In genomic region chr9:93099551-93100264, GRCh38 we compare ENCODE assay signal across 8 cellular contexts. TPM values are rescaled to one million over a fixed set of nuclear protein-coding genes. Genes with fewer than 3 reads are reported as not detected.
A peak's percentile ranks its signal among the peaks of the same experiment; 100 is the strongest.
DNase-seq lines count a peak whose midpoint lies in the region; ATAC-seq lines count a peak whose summit lies in the region.
"Had no signal": no experiment of that assay in that cellular context is flagged by ENCODE, and none has a peak within 500 bp of the region (broad histone marks: within the 10 kb centered on the region; RNA-seq: fewer than 3 reads in every experiment).

No MANE protein-coding gene starts in this region.

- peak overlapping the region; percentile 76 for H3K27ac ChIP-seq in GM23248

- H3K27ac Mint-ChIP-seq in activated CD8-positive, alpha-beta memory T cell treated with anti-CD3 and anti-CD28 coated beads, Interleukin-2, amount 10 ng/mL, durations not matched to agents 7 days and 5 days, result peak overlapping the region; percentile 88

- H3K9me3 Mint-ChIP-seq in activated CD8-positive, alpha-beta memory T cell treated with anti-CD3 and anti-CD28 coated beads, Interleukin-2, amount 10 ng/mL, durations not matched to agents 7 days and 5 days (ENCODE audit: low read depth), result peaks cover 14% of the 10 kb centered on the region

- H3K9ac ChIP-seq in GM23248 (no peak overlapping the region), skeletal muscle satellite cell (ENCODE audit: low read depth, low read length) (no peak overlapping the region)

- no peak for ATAC-seq in activated CD8-positive, alpha-beta memory T cell treated with anti-CD3 and anti-CD28 coated beads, Interleukin-2, amount 10 ng/mL, durations not matched to agents 7 days and 5 days
- no peak for ATAC-seq in GM19452 (IDR thresholded peaks at IDR 0.05; ENCODE audit: unreplicated experiment)
- no peak for ATAC-seq in HG03025 (IDR thresholded peaks at IDR 0.05; ENCODE audit: low FRiP score, unreplicated experiment)
- no peak for ATAC-seq in HG03159 (IDR thresholded peaks at IDR 0.05; ENCODE audit: unreplicated experiment)

- H3K4me3 ChIP-seq in GM23248 (no peak overlapping the region; the same call in 1 of the 2 replicates), skeletal muscle satellite cell (ENCODE audit: low read length) (no peak overlapping the region)

- CTCF ChIA-PET in activated CD8-positive, alpha-beta memory T cell treated with anti-CD3 and anti-CD28 coated beads, Interleukin-2, amount 10 ng/mL, durations not matched to agents 7 days and 5 days (lab: Charles Lee), result interaction anchor here (1.0 to 5.4 kb wide), 4 partner anchors 9 to 136 kb away, joined by 3 to 52 read pairs (median 6); no protein-coding TSS in a partner anchor

- no peaks in the 10 kb centered on the region for H3K9me3 ChIP-seq in GM23248 (ENCODE audit: low read depth)
- H3K9me3 ChIP-seq in skeletal muscle satellite cell (replicated peaks; ENCODE audit: low read length), result no peaks in the 10 kb centered on the region

- no peaks in the 10 kb centered on the region for H3K27me3 Mint-ChIP-seq in activated CD8-positive, alpha-beta memory T cell treated with anti-CD3 and anti-CD28 coated beads, Interleukin-2, amount 10 ng/mL, durations not matched to agents 7 days and 5 days

- H3K36me3 Mint-ChIP-seq in activated CD8-positive, alpha-beta memory T cell treated with anti-CD3 and anti-CD28 coated beads, Interleukin-2, amount 10 ng/mL, durations not matched to agents 7 days and 5 days, result peaks cover 38% of the 10 kb centered on the region

- peaks cover 79% of the 10 kb centered on the region for H3K79me2 ChIP-seq in GM23248 (ENCODE audit: insufficient read depth)

- no peak overlapping the region for H2AFZ ChIP-seq in GM23248

- H3K27me3 ChIP-seq in GM23248 (replicated peaks; ENCODE audit: insufficient read depth) (no peaks in the 10 kb centered on the region), skeletal muscle satellite cell (ENCODE audit: control insufficient read depth, insufficient read depth, low read length) (no peaks in the 10 kb centered on the region)

- peaks cover 14% of the 10 kb centered on the region for H3K4me1 ChIP-seq in GM23248 (ENCODE audit: insufficient read depth)
- H3K4me1 ChIP-seq in skeletal muscle satellite cell (ENCODE audit: control insufficient read depth, insufficient read depth, low read length), result peaks cover 29% of the 10 kb centered on the region

- no peaks in the 10 kb centered on the region for H3K9me2 ChIP-seq in GM23248 (ENCODE audit: insufficient read depth)

- peak overlapping the region; percentile 88 for H3K4me3 Mint-ChIP-seq in activated CD8-positive, alpha-beta memory T cell treated with anti-CD3 and anti-CD28 coated beads, Interleukin-2, amount 10 ng/mL, durations not matched to agents 7 days and 5 days

- 84 to 90% methylated on average over 15 to 16 of the region's 16 CpGs for WGBS in GM23248 (ENCODE audit: low coverage in 1 of 2, low lambda C conversion rate in 2 of 2, missing lambda C conversion rate in 2 of 2), 2 experiments

- H3K4me2 ChIP-seq in GM23248 (ENCODE audit: unreplicated experiment) (peak overlapping the region; percentile 87), skeletal muscle satellite cell (ENCODE audit: low read length) (peak overlapping the region; percentile 52)

- H4K20me1 ChIP-seq in GM23248 (ENCODE audit: insufficient read depth), result no peaks in the 10 kb centered on the region

- H3K4me1 Mint-ChIP-seq in activated CD8-positive, alpha-beta memory T cell treated with anti-CD3 and anti-CD28 coated beads, Interleukin-2, amount 10 ng/mL, durations not matched to agents 7 days and 5 days, result peaks cover 57% of the 10 kb centered on the region

- peaks cover 30% of the 10 kb centered on the region for H3F3A ChIP-seq in GM23248 (ENCODE audit: insufficient read depth)

- DNase-seq in GM23248 (no peak), fibroblast of gingiva (ENCODE audit: low read depth) (peak; percentile 29)
- DNase-seq in activated CD8-positive, alpha-beta memory T cell treated with anti-CD3 and anti-CD28 coated beads, Interleukin-2, amount 10 ng/mL, durations not matched to agents 7 days and 5 days, result no peak
- DNase-seq: NCI-H2171 had no signal

- H3K36me3 ChIP-seq in GM23248 (ENCODE audit: low read depth), result no peaks in the 10 kb centered on the region; the same call in 1 of the 2 replicates
- peaks cover 5% of the 10 kb centered on the region for H3K36me3 ChIP-seq in skeletal muscle satellite cell (ENCODE audit: insufficient read depth, low read length)

- in situ Hi-C loops in GM23248 (cut with MboI), result no loop called here

RNA-seq across cellular contexts. Expression of gene CARD19, which starts 3.7 kb away (rescaled TPM):
- 48.8 and 54.1 TPM in 2 replicates for total RNA-seq in GM23248 (2014; rRNA removed; shearing (Covaris generic))
- 58.6 and 69.5 TPM in 2 replicates for polyA plus RNA-seq in GM23248 (2016; fragmentation: Nextera tagmentation; extraction: Ambion mirVana)
- total RNA-seq in activated CD8-positive, alpha-beta memory T cell treated with anti-CD3 and anti-CD28 coated beads, Interleukin-2, amount 10 ng/mL, durations not matched to agents 7 days and 5 days, result 10 to 100 TPM; 45.0 to 83.0 TPM
- 82.6 and 109 TPM in 2 replicates for total RNA-seq in skeletal muscle satellite cell (2012; rRNA removed)

RNA-seq across cellular contexts. Expression of gene NINJ1, which starts 34.3 kb away (rescaled TPM):
- total RNA-seq in GM23248 (2014; rRNA removed; shearing (Covaris generic)), result 19.1 and 24.9 TPM in 2 replicates
- 42.9 and 44.2 TPM in 2 replicates for polyA plus RNA-seq in GM23248 (2016; fragmentation: Nextera tagmentation; extraction: Ambion mirVana)
- total RNA-seq in activated CD8-positive, alpha-beta memory T cell treated with anti-CD3 and anti-CD28 coated beads, Interleukin-2, amount 10 ng/mL, durations not matched to agents 7 days and 5 days, result 10 to 100 TPM; 31.1 to 54.9 TPM
- 16.6 and 20.0 TPM in 2 replicates for total RNA-seq in skeletal muscle satellite cell (2012; rRNA removed)

RNA-seq across cellular contexts. Expression of gene SUSD3, which starts 41.2 kb away (rescaled TPM):
- 0.43 and 0.63 TPM in 2 replicates for total RNA-seq in GM23248 (2014; rRNA removed; shearing (Covaris generic))
- polyA plus RNA-seq in GM23248 (2016; fragmentation: Nextera tagmentation; extraction: Ambion mirVana), result not detected in 2 replicates
- total RNA-seq in activated CD8-positive, alpha-beta memory T cell treated with anti-CD3 and anti-CD28 coated beads, Interleukin-2, amount 10 ng/mL, durations not matched to agents 7 days and 5 days, result 10 to 100 TPM; 40.1 to 67.3 TPM
- total RNA-seq in skeletal muscle satellite cell (2012; rRNA removed), result 1.3 TPM in 2 replicates

Comparison
In these comparisons a context has a peak if more than half of its experiments do, and no peak if none do; other contexts are left out.
1. RNA of gene SUSD3, which starts 41.2 kb away (total RNA-seq): 40.1 to 67.3 TPM in activated CD8-positive, alpha-beta memory T cell treated with anti-CD3 and anti-CD28 coated beads, Interleukin-2, amount 10 ng/mL, durations not matched to agents 7 days and 5 days; 0.43 to 0.63 TPM in GM23248; every median in the first group is over 10 times any median in the second.